Comparison of ENCODE assay signal across 8 cellular contexts in the genomic region with DNA sequence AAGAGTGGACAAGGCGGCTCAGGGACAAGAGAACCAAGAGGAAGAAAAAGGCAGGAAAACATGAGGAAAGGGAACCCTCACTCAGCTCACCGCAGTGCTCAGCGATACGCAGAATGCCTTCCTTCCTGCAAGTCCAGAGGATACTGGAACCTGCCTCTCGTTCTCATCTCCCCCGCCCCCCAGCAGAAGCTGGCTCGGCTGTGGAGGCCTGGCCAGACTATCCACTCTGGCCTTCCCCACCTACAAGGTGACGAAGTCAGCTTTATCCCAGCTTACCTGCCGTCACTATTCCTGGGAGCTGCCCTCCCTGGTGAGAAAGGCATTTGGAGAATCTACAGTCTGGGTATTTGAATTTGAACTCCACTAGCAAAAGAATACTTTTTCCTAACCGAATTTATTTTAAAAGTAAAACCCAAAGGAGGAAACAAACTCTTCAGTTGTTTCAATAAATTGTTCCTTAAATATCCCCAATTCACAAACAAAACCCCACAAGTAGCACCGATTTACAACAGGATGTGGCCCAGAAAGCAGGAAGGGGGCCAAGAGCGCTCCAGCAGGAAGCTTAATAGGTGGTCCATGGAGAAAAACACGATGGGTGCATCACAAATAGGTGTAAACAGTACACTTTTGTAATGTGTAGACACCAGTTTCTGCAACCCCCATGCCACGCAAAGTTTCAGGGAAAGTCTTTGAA.
DNase-seq lines count a peak whose midpoint lies in the region; ATAC-seq and TF ChIP-seq lines count a peak whose summit lies in the region.

No MANE protein-coding gene starts in this region.

- POLR2A ChIA-PET in GM10248 (lab: Yijun Ruan, JAX): interaction anchor here (1.4 kb wide), 1 partner anchor 12 kb away, joined by 5 read pairs; no protein-coding TSS in a partner anchor

- peaks cover 72% of the 10 kb centered on the region for H3K79me2 ChIP-seq in parathyroid adenoma

- no peaks in the 10 kb centered on the region for H3K36me3 ChIP-seq in parathyroid adenoma (ENCODE audit: control insufficient read depth, insufficient read depth, low read length)

- H3K27me3 ChIP-seq in parathyroid adenoma (ENCODE audit: control insufficient read depth, insufficient read depth, low read length): no peaks in the 10 kb centered on the region

- H3K4me2 ChIP-seq in parathyroid adenoma (ENCODE audit: low read length): peak overlapping the region; percentile 91

- peaks cover 27% of the 10 kb centered on the region for H3K36me3 Mint-ChIP-seq in T-helper 2 cell treated with Interferon-gamma antibody and Interleukin-4, amounts not matched to agents 5 μg/mL and 100 μg/mL, for 36 hours (ENCODE audit: low read depth)

- peak overlapping the region; percentile 75 for H3K27ac Mint-ChIP-seq in T-helper 2 cell treated with Interferon-gamma antibody and Interleukin-4, amounts not matched to agents 5 μg/mL and 100 μg/mL, for 36 hours

- no peaks in the 10 kb centered on the region for H3K9me3 Mint-ChIP-seq in T-helper 2 cell treated with Interferon-gamma antibody and Interleukin-4, amounts not matched to agents 5 μg/mL and 100 μg/mL, for 36 hours

- TF ChIP-seq CTCF in fibroblast of pulmonary artery (IDR thresholded peaks at IDR 0.05; ENCODE audit: low read length, missing control alignments) (no peak), parathyroid adenoma (IDR thresholded peaks at IDR 0.05) (no peak), GM10248 (IDR thresholded peaks at IDR 0.05; ENCODE audit: control extremely low read depth, extremely low read depth, low read depth, missing control alignments) (no peak)

- peak; percentile 54 for DNase-seq in EH (ENCODE audit: low read depth)
- no peak for DNase-seq in T-helper 2 cell treated with Interferon-gamma antibody and Interleukin-4, amounts not matched to agents 5 μg/mL and 100 μg/mL, for 36 hours (ENCODE audit: low spot score)
- DNase-seq in fibroblast of pulmonary artery (ENCODE audit: low read depth): no peak
- DNase-seq in medulla oblongata (ENCODE audit: extremely low spot score): no peak
- DNase-seq in GM10248 (ENCODE audit: extremely low spot score): no peak
- no peak for DNase-seq in stimulated activated CD4-positive, alpha-beta T cell treated with anti-CD3 and anti-CD28 coated beads, Interleukin-12 subunit alpha, Interleukin-12 subunit beta, amount 100 ng/mL, for 4 hours

- peak overlapping the region; percentile 94 for H3K4me3 Mint-ChIP-seq in T-helper 2 cell treated with Interferon-gamma antibody and Interleukin-4, amounts not matched to agents 5 μg/mL and 100 μg/mL, for 36 hours

- CTCF ChIA-PET in GM10248 (lab: Yijun Ruan, JAX): interaction anchor here (0.6 to 5.0 kb wide), 8 partner anchors 9 to 44 kb away, joined by 3 to 29 read pairs (median 8); a partner anchor contains a TSS

- no peak for ATAC-seq in GM19328 (IDR thresholded peaks at IDR 0.05; ENCODE audit: unreplicated experiment)

- no peak overlapping the region for H3K9ac ChIP-seq in parathyroid adenoma

- H3K4me3 ChIP-seq in fibroblast of pulmonary artery (replicated peaks; ENCODE audit: low read depth, low read length) (peak overlapping the region; percentile 56), parathyroid adenoma (ENCODE audit: low read depth, low read length) (peak overlapping the region; percentile 67)

- peak overlapping the region; percentile 79 for H2AFZ ChIP-seq in parathyroid adenoma

- peaks cover 31% of the 10 kb centered on the region for H3K4me1 ChIP-seq in parathyroid adenoma

- H3K4me1 Mint-ChIP-seq in T-helper 2 cell treated with Interferon-gamma antibody and Interleukin-4, amounts not matched to agents 5 μg/mL and 100 μg/mL, for 36 hours (ENCODE audit: low read depth): peaks cover 52% of the 10 kb centered on the region

- peak overlapping the region; percentile 82 for H3K27ac ChIP-seq in parathyroid adenoma

- no peaks in the 10 kb centered on the region for H3K27me3 Mint-ChIP-seq in T-helper 2 cell treated with Interferon-gamma antibody and Interleukin-4, amounts not matched to agents 5 μg/mL and 100 μg/mL, for 36 hours (ENCODE audit: low read depth)

- H3K9me3 ChIP-seq in parathyroid adenoma (ENCODE audit: control insufficient read depth, low read length): no peaks in the 10 kb centered on the region
